In the genomic region with DNA sequence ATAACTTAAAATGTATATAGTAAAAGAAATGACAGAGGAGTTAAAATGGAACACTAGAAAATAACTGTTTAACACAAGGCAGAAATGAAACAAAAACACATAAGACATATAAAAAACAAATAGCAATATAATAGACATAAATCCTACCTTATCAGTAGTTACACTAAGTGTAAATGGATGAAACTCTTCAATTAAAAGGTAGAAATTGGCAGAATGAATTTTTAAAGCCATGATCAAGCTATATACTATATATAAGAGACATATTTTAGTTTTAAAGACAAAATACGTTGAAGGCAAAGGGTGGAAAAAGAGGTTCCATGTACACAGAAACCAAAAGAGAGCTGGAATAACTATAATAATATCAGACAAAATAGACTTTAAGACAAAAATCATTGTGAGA, we compare ENCODE assay signal across 8 cellular contexts. TPM values are rescaled to one million over a fixed set of nuclear protein-coding genes. Genes with fewer than 3 reads are reported as not detected.
"Had no signal": no experiment of that assay in that cellular context is flagged by ENCODE, and none has a peak within 500 bp of the region (broad histone marks: within the 10 kb centered on the region; RNA-seq: fewer than 3 reads in every experiment).

No MANE protein-coding gene starts in this region.

- H3K4me3 ChIP-seq: GM12878 had no signal

- ATAC-seq: GM12878 had no signal

- FAIRE-seq: GM12878, GM12891, GM12892, GM18507, GM19239 had no signal

- DNase-seq: GDM1, GF-D8 had no signal

RNA-seq across cellular contexts. Expression of a gene that starts 4.9 kb away (rescaled TPM):
- total RNA-seq: G401 had no signal
